ENCODE assay signal across 17 cellular contexts in the genomic region with DNA sequence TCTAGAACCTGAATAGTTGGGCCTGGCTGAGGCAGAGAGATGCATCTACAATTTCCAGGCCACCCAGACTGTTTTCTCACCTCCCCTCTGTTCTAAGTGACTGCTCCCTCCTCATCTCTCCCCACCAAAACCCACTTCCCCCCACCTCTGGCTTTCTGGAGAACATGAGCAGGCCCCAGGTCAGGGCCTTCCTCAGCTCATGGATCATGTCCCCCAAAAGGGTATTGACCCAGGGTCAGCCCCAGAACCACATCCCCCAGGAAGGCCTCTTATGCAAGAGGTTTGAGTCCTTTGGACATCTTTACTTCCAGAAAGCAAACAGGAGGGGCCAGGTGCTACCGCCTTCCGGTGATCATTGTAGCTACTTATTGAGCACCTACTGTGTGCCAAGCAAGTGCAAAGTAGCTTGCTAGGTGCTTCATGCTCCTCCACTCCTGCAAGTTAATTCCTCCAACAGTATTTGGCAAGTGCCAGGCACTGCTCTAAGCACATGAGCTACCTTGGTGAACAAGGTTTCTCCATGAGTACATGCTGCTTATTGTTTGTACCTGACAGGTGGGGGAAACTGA. TPM values are rescaled to one million over a fixed set of nuclear protein-coding genes. Genes with fewer than 3 reads are reported as not detected.
DNase-seq lines count a peak whose midpoint lies in the region; ATAC-seq and TF ChIP-seq lines count a peak whose summit lies in the region.
"Had no signal": no experiment of that assay in that cellular context is flagged by ENCODE, and none has a peak within 500 bp of the region (broad histone marks: within the 10 kb centered on the region; RNA-seq: fewer than 3 reads in every experiment).

No MANE protein-coding gene starts in this region.

- DNase-seq in right atrium auricular region (ENCODE audit: low spot score) (no peak), left ventricle myocardium superior (no peak), caudate nucleus (lab: John Stamatoyannopoulos, UW) (no peak), SK-N-DZ (ENCODE audit: low spot score) (no peak)
- no peak for DNase-seq in activated CD4-positive, CD25-positive, alpha-beta regulatory T cell treated with anti-CD3 and anti-CD28 coated beads, Interleukin-2, amount 50 U/mL, for 72 hours
- DNase-seq: ACHN; Calu3; CD4-positive, CD25-positive, alpha-beta regulatory T cell; DMS 273 treated with DMSO at 0.1 percent for 48 hours; GOT3; H9; KBM-7 had no signal

- H3K36me3 ChIP-seq in right atrium auricular region = peaks cover 13% of the 10 kb centered on the region
- no peaks in the 10 kb centered on the region for H3K36me3 ChIP-seq in HEK293 (ENCODE audit: control insufficient read depth in 2 of 2, insufficient read depth in 1 of 2, low read length in 2 of 2)
- H3K36me3 ChIP-seq: BLaER1 treated with 17β-estradiol and CSF1 and Interleukin-3, amounts not matched to agents 10 nM and 100 nM had no signal

- H3K9me3 ChIP-seq in right atrium auricular region (no peaks in the 10 kb centered on the region), HEK293 (ENCODE audit: control insufficient read depth, insufficient read depth, low read depth, low read length) (no peaks in the 10 kb centered on the region)

- intact Hi-C loops in left ventricle myocardium superior (cut with micrococcal nuclease) = no loop called here

- TF ChIP-seq CTCF in right atrium auricular region (IDR thresholded peaks at IDR 0.05) (no peak), HEK293 (tag by site-specific recombination; IDR thresholded peaks at IDR 0.05) (no peak; the same call in 1 of the 2 replicates)

- H3K27me3 ChIP-seq in right atrium auricular region = no peaks in the 10 kb centered on the region

- ATAC-seq in left ventricle myocardium superior (no peak), GM21367 (IDR thresholded peaks at IDR 0.05; ENCODE audit: unreplicated experiment) (no peak)

- H3K4me3 ChIP-seq in right atrium auricular region (no peak overlapping the region), HEK293 (ENCODE audit: low read depth, low read length) (no peak overlapping the region)
- H3K4me3 ChIP-seq: BLaER1 treated with 17β-estradiol and CSF1 and Interleukin-3, amounts not matched to agents 10 nM and 100 nM had no signal

- H3K27ac ChIP-seq in right atrium auricular region = peak overlapping the region; percentile 85 to 91
- H3K27ac ChIP-seq in HEK293 (ENCODE audit: extremely low read depth, low read depth, low read length) = no peak overlapping the region
- peak overlapping the region; percentile 77 for H3K27ac ChIP-seq in caudate nucleus (ENCODE audit: low read depth, low read length)
- H3K27ac ChIP-seq: BLaER1 treated with 17β-estradiol and CSF1 and Interleukin-3, amounts not matched to agents 10 nM and 100 nM; HL-60 had no signal

- CTCF ChIA-PET in HEK293 (lab: Yijun Ruan, JAX) = interaction anchor here (0.5 to 2.2 kb wide), 5 partner anchors 14 to 181 kb away, joined by 3 to 18 read pairs (median 6); no protein-coding TSS in a partner anchor

- POLR2A ChIA-PET in HEK293 (lab: Yijun Ruan, JAX) = no interaction called here

- H3K4me1 ChIP-seq in right atrium auricular region = peaks cover 0 to 61% of the 10 kb centered on the region in 2 donors
- no peaks in the 10 kb centered on the region for H3K4me1 ChIP-seq in HEK293 (ENCODE audit: control insufficient read depth, insufficient read depth, low read length)

TF ChIP-seq in HEK293, 187 proteins besides CTCF, POLR2A, EP300 and RAD21:
- no peak for TF ChIP-seq ZNF146 (tag by site-specific recombination; IDR thresholded peaks at IDR 0.05)
- TF ChIP-seq, protein P1, sequence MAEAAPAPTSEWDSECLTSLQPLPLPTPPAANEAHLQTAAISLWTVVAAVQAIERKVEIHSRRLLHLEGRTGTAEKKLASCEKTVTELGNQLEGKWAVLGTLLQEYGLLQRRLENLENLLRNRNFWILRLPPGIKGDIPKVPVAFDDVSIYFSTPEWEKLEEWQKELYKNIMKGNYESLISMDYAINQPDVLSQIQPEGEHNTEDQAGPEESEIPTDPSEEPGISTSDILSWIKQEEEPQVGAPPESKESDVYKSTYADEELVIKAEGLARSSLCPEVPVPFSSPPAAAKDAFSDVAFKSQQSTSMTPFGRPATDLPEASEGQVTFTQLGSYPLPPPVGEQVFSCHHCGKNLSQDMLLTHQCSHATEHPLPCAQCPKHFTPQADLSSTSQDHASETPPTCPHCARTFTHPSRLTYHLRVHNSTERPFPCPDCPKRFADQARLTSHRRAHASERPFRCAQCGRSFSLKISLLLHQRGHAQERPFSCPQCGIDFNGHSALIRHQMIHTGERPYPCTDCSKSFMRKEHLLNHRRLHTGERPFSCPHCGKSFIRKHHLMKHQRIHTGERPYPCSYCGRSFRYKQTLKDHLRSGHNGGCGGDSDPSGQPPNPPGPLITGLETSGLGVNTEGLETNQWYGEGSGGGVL (tag by site-specific recombination; IDR thresholded peaks at IDR 0.05) = 0 out of 2 replicates have a peak, but pooled peaks have one; percentile 34

RNA-seq across cellular contexts. Expression of a gene that starts 2.4 kb away (rescaled TPM):
- 10 to 100 TPM; 36.7 to 47.4 TPM for total RNA-seq in right atrium auricular region
- 20.4 TPM for total RNA-seq in left ventricle myocardium superior
- polyA plus RNA-seq in SK-N-DZ (2014; cell fraction: cytosol; rRNA removed) = 0.09 and 0.37 TPM in 2 replicates
- polyA plus RNA-seq in SK-N-DZ (2014; cell fraction: nucleus; rRNA removed) = 0.07 and 0.27 TPM in 2 replicates
- total RNA-seq: A172, Calu3 had no signal

RNA-seq across cellular contexts. Expression of a gene that starts 37.7 kb away (rescaled TPM):
- total RNA-seq in right atrium auricular region (10 to 100 TPM; 41.1 to 53.7 TPM), left ventricle myocardium superior (60.3 TPM)
- polyA plus RNA-seq in SK-N-DZ (2014; cell fraction: cytosol; rRNA removed) = 92.8 and 98.3 TPM in 2 replicates
- 40.9 and 44.3 TPM in 2 replicates for polyA plus RNA-seq in SK-N-DZ (2014; cell fraction: nucleus; rRNA removed)

RNA-seq across cellular contexts. Expression of a gene that starts 48.9 kb away (rescaled TPM):
- total RNA-seq in right atrium auricular region = 10 to 100 TPM; 55.0 to 59.5 TPM
- total RNA-seq in left ventricle myocardium superior = 76.6 TPM
- 23.4 and 37.6 TPM in 2 replicates for polyA plus RNA-seq in SK-N-DZ (2014; cell fraction: cytosol; rRNA removed)
- polyA plus RNA-seq in SK-N-DZ (2014; cell fraction: nucleus; rRNA removed) = 15.3 and 17.5 TPM in 2 replicates
